20 cellular contexts compared by ENCODE assay signal in the genomic region with DNA sequence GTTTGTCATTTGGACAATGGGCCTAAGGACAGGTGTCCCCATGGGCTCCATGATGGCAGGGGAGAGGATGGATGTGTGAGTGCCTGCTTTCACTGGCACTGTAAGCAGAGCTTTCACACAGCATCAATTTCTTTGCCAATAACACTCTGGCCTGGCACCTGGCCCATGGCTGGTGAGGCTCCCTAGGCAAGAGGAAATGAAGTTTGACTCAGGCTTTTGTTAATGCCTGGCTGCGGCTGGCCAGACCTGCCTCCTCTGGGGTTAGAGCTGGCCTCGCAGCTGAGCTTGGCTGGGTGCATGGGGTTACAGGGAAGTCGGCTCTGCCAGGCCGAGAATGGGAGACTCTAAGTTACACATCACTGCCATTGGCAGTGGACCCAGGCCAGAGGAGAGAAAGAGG. TPM values are rescaled to one million over a fixed set of nuclear protein-coding genes. Genes with fewer than 3 reads are reported as not detected.
DNase-seq lines count a peak whose midpoint lies in the region; ATAC-seq, FAIRE-seq and TF ChIP-seq lines count a peak whose summit lies in the region.
"Had no signal": no experiment of that assay in that cellular context is flagged by ENCODE, and none has a peak within 500 bp of the region (broad histone marks: within the 10 kb centered on the region; RNA-seq: fewer than 3 reads in every experiment).

No MANE protein-coding gene starts in this region.

- no peaks in the 10 kb centered on the region for H3K9me3 ChIP-seq in pancreas
- no peaks in the 10 kb centered on the region for H3K9me3 ChIP-seq in ovary
- H3K9me3 ChIP-seq: gastrocnemius medialis, mucosa of descending colon, thoracic aorta had no signal

- no peak for TF ChIP-seq POLR2A in ovary (IDR thresholded peaks at IDR 0.05)

- H3K36me3 Mint-ChIP-seq in brain: no peaks in the 10 kb centered on the region
- H3K36me3 Mint-ChIP-seq: activated naive CD4-positive, alpha-beta T cell treated with anti-CD3 and anti-CD28 coated beads, Interleukin-2, amount 50 U/mL, for 24 hours had no signal

- ATAC-seq in pancreas: peak; percentile 20 to 75 (median 54)
- ATAC-seq: gastrocnemius medialis, mucosa of descending colon had no signal

- H3K27ac ChIP-seq in pancreas: no peak overlapping the region
- no peak overlapping the region for H3K27ac ChIP-seq in ovary
- H3K27ac ChIP-seq: C4-2B, gastrocnemius medialis, thoracic aorta had no signal

- H3K4me3 Mint-ChIP-seq in brain: peak overlapping the region in 2 of 5 experiments; percentile 49 to 56
- H3K4me3 Mint-ChIP-seq: activated naive CD4-positive, alpha-beta T cell treated with anti-CD3 and anti-CD28 coated beads, Interleukin-2, amount 50 U/mL, for 24 hours had no signal

- TF ChIP-seq CTCF in brain (conservative IDR thresholded peaks at IDR 0.05): no peak
- no peak for TF ChIP-seq CTCF in pancreas (IDR thresholded peaks at IDR 0.05)
- no peak for TF ChIP-seq CTCF in ovary (IDR thresholded peaks at IDR 0.05)

- no peak overlapping the region for H3K4me3 ChIP-seq in pancreas
- no peak overlapping the region for H3K4me3 ChIP-seq in ovary
- H3K4me3 ChIP-seq: gastrocnemius medialis, mucosa of descending colon, thoracic aorta had no signal

- no peak for TF ChIP-seq EP300 in ovary (IDR thresholded peaks at IDR 0.05)

- H3K27me3 Mint-ChIP-seq in brain: peaks cover 2% of the 10 kb centered on the region
- H3K27me3 Mint-ChIP-seq: progenitor cell of endocrine pancreas had no signal

- no peaks in the 10 kb centered on the region for H3K36me3 ChIP-seq in pancreas
- H3K36me3 ChIP-seq in ovary: no peaks in the 10 kb centered on the region
- H3K36me3 ChIP-seq: gastrocnemius medialis, thoracic aorta had no signal

- no peaks in the 10 kb centered on the region for H3K27me3 ChIP-seq in pancreas
- H3K27me3 ChIP-seq in ovary: no peaks in the 10 kb centered on the region

- H3K4me1 Mint-ChIP-seq in brain: peaks cover 5% of the 10 kb centered on the region
- H3K4me1 Mint-ChIP-seq: activated naive CD4-positive, alpha-beta T cell treated with anti-CD3 and anti-CD28 coated beads, Interleukin-2, amount 50 U/mL, for 24 hours had no signal

- H3K9me3 Mint-ChIP-seq in brain: peaks cover 0 to 6% (median 0%) of the 10 kb centered on the region in 5 experiments

- intact Hi-C loops in pancreas (cut with DNase I): no loop called here
- intact Hi-C loops in ovary (cut with DNase I): no loop called here

- 23 to 42% methylated on average over 4 of the region's 4 CpGs for WGBS in pancreas, 2 donors
- 66 to 79% (median 69%) methylated on average over 4 of the region's 4 CpGs for WGBS in ovary, 3 donors

- peak overlapping the region in 3 of 5 experiments; percentile 59 to 93 (median 80) for H3K27ac Mint-ChIP-seq in brain
- H3K27ac Mint-ChIP-seq: activated naive CD4-positive, alpha-beta T cell treated with anti-CD3 and anti-CD28 coated beads, Interleukin-2, amount 50 U/mL, for 24 hours; progenitor cell of endocrine pancreas had no signal

- no peak for FAIRE-seq in pancreas (lab: Jason Lieb, UNC)
- no peak for FAIRE-seq in frontal cortex (lab: Jason Lieb, UNC)
- FAIRE-seq: endometrium had no signal

- H3K4me1 ChIP-seq in pancreas: no peaks in the 10 kb centered on the region
- no peaks in the 10 kb centered on the region for H3K4me1 ChIP-seq in ovary (ENCODE audit: insufficient read depth)
- H3K4me1 ChIP-seq: gastrocnemius medialis had no signal

- DNase-seq in DMS79 treated with DMSO at 0.1 percent for 48 hours (lab: John Stamatoyannopoulos, UW): peak; percentile 22
- DNase-seq in NCI-H1694 treated with DMSO at 0.1 percent for 48 hours (lab: John Stamatoyannopoulos, UW): peak; percentile 17
- DNase-seq in pancreas: peak in 5 of 6 donors; percentile 46 to 78 (median 65)
- DNase-seq in cerebellar nuclear complex (lab: John Stamatoyannopoulos, UW): no peak
- DNase-seq in ovary: no peak
- DNase-seq in frontal cortex (ENCODE audit: low spot score in 2 of 2): no peak
- DNase-seq: activated CD4-positive, CD25-positive, alpha-beta regulatory T cell treated with anti-CD3 and anti-CD28 coated beads, Interleukin-2, amount 50 U/mL, for 72 hours; gastrocnemius medialis; Karpas-422; NCI-H2171; stimulated activated CD4-positive, alpha-beta T cell treated with anti-CD3 and anti-CD28 coated beads, Interleukin-15, amount 100 ng/mL, for 24 hours had no signal

RNA-seq across cellular contexts. Expression of a gene that starts 29.9 kb away (rescaled TPM):
- polyA plus RNA-seq in brain (ENCODE audit: insufficient read depth, low read depth, low replicate concordance): 109 TPM
- total RNA-seq in pancreas: 1 to 10 TPM in 4 of 6 donors, under 1 TPM in 2; 0.32 to 3.9 (median 1.7) TPM
- 1 to 10 TPM; 2.0 to 6.6 TPM for polyA plus RNA-seq in pancreas
- total RNA-seq in ovary: under 1 TPM in 4 of 7 donors, not detected in 3; 0.13 to 0.32 (median 0.21) TPM
- polyA plus RNA-seq in ovary: under 1 TPM; 0.10 to 0.12 TPM
- total RNA-seq in frontal cortex: 51.8 TPM
- total RNA-seq: OCI-LY7; T-helper 1 cell treated with Interleukin-12 subunit alpha and Interleukin-12 subunit beta and Interleukin-4 antibody, amounts not matched to agents 30 ng/mL and 1 ng/mL, for 36 hours had no signal

Comparison
In these comparisons a context has a peak if more than half of its experiments do, and no peak if none do; other contexts are left out.
1. DNase-seq: peak in DMS79 treated with DMSO at 0.1 percent for 48 hours (single experiment), NCI-H1694 treated with DMSO at 0.1 percent for 48 hours (single experiment) and pancreas (5 of 6); none in cerebellar nuclear complex (0 of 2), ovary (0 of 5) and frontal cortex (0 of 2).
2. RNA of a gene that starts 29.9 kb away (total RNA-seq): 51.8 TPM in frontal cortex (single experiment); 0.32 to 3.9 TPM in pancreas and 0.13 to 0.32 TPM in ovary; every median in the first group is over 10 times any median in the second.